Comparison of ENCODE assay signal across 1 cellular context in the genomic region with DNA sequence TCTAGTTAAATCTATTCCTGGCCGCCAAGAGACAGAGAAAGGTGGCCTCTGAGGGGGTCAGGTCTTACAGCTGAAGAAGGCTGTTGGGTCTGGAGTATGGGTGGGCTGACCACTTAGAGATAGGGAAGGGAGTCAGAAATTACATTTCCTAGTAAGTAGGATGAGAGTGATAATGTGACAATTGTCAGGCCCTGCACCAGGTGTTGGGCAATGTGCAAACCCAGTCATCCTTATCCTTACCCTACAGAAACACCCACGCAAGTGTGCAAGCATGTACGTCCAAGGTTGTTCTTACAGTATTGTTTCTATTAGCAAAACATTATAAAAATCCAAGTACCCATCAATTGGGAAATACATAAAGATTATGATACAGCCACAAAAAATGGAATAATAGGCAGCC.
TF ChIP-seq lines count a peak whose summit lies in the region.

No MANE protein-coding gene starts in this region.

TF ChIP-seq in WTC11, 78 proteins besides CTCF, POLR2A, EP300 and RAD21:
- TF ChIP-seq, protein P1, sequence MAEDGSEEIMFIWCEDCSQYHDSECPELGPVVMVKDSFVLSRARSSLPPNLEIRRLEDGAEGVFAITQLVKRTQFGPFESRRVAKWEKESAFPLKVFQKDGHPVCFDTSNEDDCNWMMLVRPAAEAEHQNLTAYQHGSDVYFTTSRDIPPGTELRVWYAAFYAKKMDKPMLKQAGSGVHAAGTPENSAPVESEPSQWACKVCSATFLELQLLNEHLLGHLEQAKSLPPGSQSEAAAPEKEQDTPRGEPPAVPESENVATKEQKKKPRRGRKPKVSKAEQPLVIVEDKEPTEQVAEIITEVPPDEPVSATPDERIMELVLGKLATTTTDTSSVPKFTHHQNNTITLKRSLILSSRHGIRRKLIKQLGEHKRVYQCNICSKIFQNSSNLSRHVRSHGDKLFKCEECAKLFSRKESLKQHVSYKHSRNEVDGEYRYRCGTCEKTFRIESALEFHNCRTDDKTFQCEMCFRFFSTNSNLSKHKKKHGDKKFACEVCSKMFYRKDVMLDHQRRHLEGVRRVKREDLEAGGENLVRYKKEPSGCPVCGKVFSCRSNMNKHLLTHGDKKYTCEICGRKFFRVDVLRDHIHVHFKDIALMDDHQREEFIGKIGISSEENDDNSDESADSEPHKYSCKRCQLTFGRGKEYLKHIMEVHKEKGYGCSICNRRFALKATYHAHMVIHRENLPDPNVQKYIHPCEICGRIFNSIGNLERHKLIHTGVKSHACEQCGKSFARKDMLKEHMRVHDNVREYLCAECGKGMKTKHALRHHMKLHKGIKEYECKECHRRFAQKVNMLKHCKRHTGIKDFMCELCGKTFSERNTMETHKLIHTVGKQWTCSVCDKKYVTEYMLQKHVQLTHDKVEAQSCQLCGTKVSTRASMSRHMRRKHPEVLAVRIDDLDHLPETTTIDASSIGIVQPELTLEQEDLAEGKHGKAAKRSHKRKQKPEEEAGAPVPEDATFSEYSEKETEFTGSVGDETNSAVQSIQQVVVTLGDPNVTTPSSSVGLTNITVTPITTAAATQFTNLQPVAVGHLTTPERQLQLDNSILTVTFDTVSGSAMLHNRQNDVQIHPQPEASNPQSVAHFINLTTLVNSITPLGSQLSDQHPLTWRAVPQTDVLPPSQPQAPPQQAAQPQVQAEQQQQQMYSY (CRISPR knock-in tag; IDR thresholded peaks at IDR 0.05) = no peak
- TF ChIP-seq, protein P2, sequence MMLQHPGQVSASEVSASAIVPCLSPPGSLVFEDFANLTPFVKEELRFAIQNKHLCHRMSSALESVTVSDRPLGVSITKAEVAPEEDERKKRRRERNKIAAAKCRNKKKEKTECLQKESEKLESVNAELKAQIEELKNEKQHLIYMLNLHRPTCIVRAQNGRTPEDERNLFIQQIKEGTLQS (CRISPR knock-in tag; conservative IDR thresholded peaks at IDR 0.05) = no peak
- no peak for TF ChIP-seq HMGA2 (CRISPR knock-in tag; IDR thresholded peaks at IDR 0.05)
- no peak for TF ChIP-seq ESRRA (CRISPR knock-in tag; IDR thresholded peaks at IDR 0.05; ENCODE audit: borderline replicate concordance)
- TF ChIP-seq ZNF121 (CRISPR knock-in tag; IDR thresholded peaks at IDR 0.05) = no peak
- TF ChIP-seq, protein P3, sequence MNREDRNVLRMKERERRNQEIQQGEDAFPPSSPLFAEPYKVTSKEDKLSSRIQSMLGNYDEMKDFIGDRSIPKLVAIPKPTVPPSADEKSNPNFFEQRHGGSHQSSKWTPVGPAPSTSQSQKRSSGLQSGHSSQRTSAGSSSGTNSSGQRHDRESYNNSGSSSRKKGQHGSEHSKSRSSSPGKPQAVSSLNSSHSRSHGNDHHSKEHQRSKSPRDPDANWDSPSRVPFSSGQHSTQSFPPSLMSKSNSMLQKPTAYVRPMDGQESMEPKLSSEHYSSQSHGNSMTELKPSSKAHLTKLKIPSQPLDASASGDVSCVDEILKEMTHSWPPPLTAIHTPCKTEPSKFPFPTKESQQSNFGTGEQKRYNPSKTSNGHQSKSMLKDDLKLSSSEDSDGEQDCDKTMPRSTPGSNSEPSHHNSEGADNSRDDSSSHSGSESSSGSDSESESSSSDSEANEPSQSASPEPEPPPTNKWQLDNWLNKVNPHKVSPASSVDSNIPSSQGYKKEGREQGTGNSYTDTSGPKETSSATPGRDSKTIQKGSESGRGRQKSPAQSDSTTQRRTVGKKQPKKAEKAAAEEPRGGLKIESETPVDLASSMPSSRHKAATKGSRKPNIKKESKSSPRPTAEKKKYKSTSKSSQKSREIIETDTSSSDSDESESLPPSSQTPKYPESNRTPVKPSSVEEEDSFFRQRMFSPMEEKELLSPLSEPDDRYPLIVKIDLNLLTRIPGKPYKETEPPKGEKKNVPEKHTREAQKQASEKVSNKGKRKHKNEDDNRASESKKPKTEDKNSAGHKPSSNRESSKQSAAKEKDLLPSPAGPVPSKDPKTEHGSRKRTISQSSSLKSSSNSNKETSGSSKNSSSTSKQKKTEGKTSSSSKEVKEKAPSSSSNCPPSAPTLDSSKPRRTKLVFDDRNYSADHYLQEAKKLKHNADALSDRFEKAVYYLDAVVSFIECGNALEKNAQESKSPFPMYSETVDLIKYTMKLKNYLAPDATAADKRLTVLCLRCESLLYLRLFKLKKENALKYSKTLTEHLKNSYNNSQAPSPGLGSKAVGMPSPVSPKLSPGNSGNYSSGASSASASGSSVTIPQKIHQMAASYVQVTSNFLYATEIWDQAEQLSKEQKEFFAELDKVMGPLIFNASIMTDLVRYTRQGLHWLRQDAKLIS (CRISPR knock-in tag; IDR thresholded peaks at IDR 0.05; ENCODE audit: borderline replicate concordance) = no peak
- no peak for TF ChIP-seq SP1 (CRISPR knock-in tag; conservative IDR thresholded peaks at IDR 0.05)
- no peak for TF ChIP-seq JAZF1 (CRISPR knock-in tag; IDR thresholded peaks at IDR 0.05)
- no peak for TF ChIP-seq ARID4B (CRISPR knock-in tag; IDR thresholded peaks at IDR 0.05; ENCODE audit: borderline replicate concordance)
- TF ChIP-seq, protein P4, sequence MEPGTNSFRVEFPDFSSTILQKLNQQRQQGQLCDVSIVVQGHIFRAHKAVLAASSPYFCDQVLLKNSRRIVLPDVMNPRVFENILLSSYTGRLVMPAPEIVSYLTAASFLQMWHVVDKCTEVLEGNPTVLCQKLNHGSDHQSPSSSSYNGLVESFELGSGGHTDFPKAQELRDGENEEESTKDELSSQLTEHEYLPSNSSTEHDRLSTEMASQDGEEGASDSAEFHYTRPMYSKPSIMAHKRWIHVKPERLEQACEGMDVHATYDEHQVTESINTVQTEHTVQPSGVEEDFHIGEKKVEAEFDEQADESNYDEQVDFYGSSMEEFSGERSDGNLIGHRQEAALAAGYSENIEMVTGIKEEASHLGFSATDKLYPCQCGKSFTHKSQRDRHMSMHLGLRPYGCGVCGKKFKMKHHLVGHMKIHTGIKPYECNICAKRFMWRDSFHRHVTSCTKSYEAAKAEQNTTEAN (CRISPR knock-in tag; IDR thresholded peaks at IDR 0.05) = no peak
- TF ChIP-seq ATF1 (CRISPR knock-in tag; IDR thresholded peaks at IDR 0.05) = no peak
- no peak for TF ChIP-seq MAX (CRISPR knock-in tag; IDR thresholded peaks at IDR 0.05)
- no peak for TF ChIP-seq ZNF219 (CRISPR knock-in tag; IDR thresholded peaks at IDR 0.05; ENCODE audit: borderline replicate concordance)
- no peak for TF ChIP-seq NFE2L1 (CRISPR knock-in tag; IDR thresholded peaks at IDR 0.05)
- no peak for TF ChIP-seq NFYB (CRISPR knock-in tag; conservative IDR thresholded peaks at IDR 0.05; ENCODE audit: low read depth)
- TF ChIP-seq, protein P5, sequence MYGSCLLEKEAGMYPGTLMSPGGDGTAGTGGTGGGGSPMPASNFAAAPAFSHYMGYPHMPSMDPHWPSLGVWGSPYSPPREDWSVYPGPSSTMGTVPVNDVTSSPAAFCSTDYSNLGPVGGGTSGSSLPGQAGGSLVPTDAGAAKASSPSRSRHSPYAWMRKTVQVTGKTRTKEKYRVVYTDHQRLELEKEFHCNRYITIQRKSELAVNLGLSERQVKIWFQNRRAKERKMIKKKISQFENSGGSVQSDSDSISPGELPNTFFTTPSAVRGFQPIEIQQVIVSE (CRISPR knock-in tag; IDR thresholded peaks at IDR 0.05; ENCODE audit: borderline replicate concordance) = no peak
- TF ChIP-seq RORB (CRISPR knock-in tag; IDR thresholded peaks at IDR 0.05) = no peak
- TF ChIP-seq NR1H2 (CRISPR knock-in tag; IDR thresholded peaks at IDR 0.05) = no peak
- TF ChIP-seq SMAD4 (CRISPR knock-in tag; IDR thresholded peaks at IDR 0.05) = no peak
